In the genomic region with DNA sequence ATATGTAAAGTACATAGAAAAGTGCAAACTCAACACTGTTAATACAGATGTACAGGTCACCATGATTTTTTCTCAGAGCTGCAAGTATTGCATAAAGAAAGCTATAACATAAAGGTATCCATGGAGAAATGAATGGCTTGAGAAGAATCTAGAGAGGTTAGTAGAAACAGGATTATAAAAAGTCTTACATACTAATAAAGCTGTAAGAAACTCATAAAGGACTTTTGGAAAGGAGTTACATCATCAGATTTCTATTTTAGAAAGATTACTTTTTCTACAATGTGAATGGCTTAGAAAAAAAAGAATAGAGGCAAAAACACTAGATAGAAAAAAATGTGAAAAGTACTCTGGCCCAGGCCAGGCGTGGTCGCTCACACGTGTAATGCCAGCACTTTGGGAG, we compare ENCODE assay signal across 34 cellular contexts. TPM values are rescaled to one million over a fixed set of nuclear protein-coding genes. Genes with fewer than 3 reads are reported as not detected.
"Had no signal": no experiment of that assay in that cellular context is flagged by ENCODE, and none has a peak within 500 bp of the region (broad histone marks: within the 10 kb centered on the region; RNA-seq: fewer than 3 reads in every experiment).

No MANE protein-coding gene starts in this region.

- H3K9ac ChIP-seq: neural progenitor cell had no signal

- H3K36me3 ChIP-seq: colonic mucosa, neural progenitor cell, prostate gland, uterus had no signal

- H3K27ac Mint-ChIP-seq: natural killer cell treated with Interleukin-12 subunit alpha and Interleukin-12 subunit beta and Interleukin-15 and Interleukin-18, amount 100 ng/mL, for 72 hours; neural progenitor cell had no signal

- H2AFZ ChIP-seq: neural progenitor cell had no signal

- ATAC-seq: left colon; left ventricle myocardium superior; lower lobe of right lung; natural killer cell treated with Interleukin-12 subunit alpha and Interleukin-12 subunit beta and Interleukin-15 and Interleukin-18, amount 100 ng/mL, for 72 hours; right cardiac atrium; stimulated activated effector memory CD8-positive, alpha-beta T cell treated with anti-CD3 and anti-CD28 coated beads, Interleukin-12 subunit alpha, Interleukin-12 subunit beta, amount 100 ng/mL, for 72 hours; stimulated activated naive CD8-positive, alpha-beta T cell treated with anti-CD3 and anti-CD28 coated beads, Interleukin-15, Interleukin-2, amounts not matched to agents 100 U/mL and 50 U/mL, for 24 hours had no signal

- H3K4me3 ChIP-seq: colonic mucosa, esophagus squamous epithelium, lower lobe of right lung, neural progenitor cell, prostate gland, sigmoid colon, testis, tibial nerve, upper lobe of left lung, uterus had no signal

- H3K27me3 ChIP-seq: colonic mucosa, esophagus squamous epithelium, neural progenitor cell, sigmoid colon, testis, tibial nerve, upper lobe of left lung, uterus had no signal

- H3K9me3 ChIP-seq: colonic mucosa, esophagus squamous epithelium, lower lobe of right lung, prostate gland, sigmoid colon, testis, tibial nerve, upper lobe of left lung, uterus had no signal

- H3K27me3 Mint-ChIP-seq: natural killer cell treated with Interleukin-12 subunit alpha and Interleukin-12 subunit beta and Interleukin-15 and Interleukin-18, amount 100 ng/mL, for 72 hours had no signal

- H3K4me2 ChIP-seq: neural progenitor cell had no signal

- DNase-seq: colonic mucosa; dermis blood vessel endothelial cell; effector memory CD4-positive, alpha-beta T cell; esophagus squamous epithelium; foreskin melanocyte; hypothalamus; immature natural killer cell; islet precursor cell; kidney glomerular epithelial cell; left colon; left ventricle myocardium superior; lower lobe of right lung; right cardiac atrium; sigmoid colon; stimulated activated CD4-positive, alpha-beta T cell treated with anti-CD3 and anti-CD28 coated beads, Interleukin-2, amount 100 ng/mL, for 24 hours; stimulated activated CD4-positive, alpha-beta T cell treated with anti-CD3 and anti-CD28 coated beads, Interleukin-4, amount 100 ng/mL, for 24 hours; stimulated activated naive CD8-positive, alpha-beta T cell treated with anti-CD3 and anti-CD28 coated beads, Interleukin-15, Interleukin-2, amounts not matched to agents 100 U/mL and 50 U/mL, for 24 hours; substantia nigra; testis; upper lobe of left lung; uterus had no signal

- H3K27ac ChIP-seq: colonic mucosa, esophagus squamous epithelium, lower lobe of right lung, neural progenitor cell, prostate gland, sigmoid colon, tibial nerve, upper lobe of left lung, uterus had no signal

- H3K4me3 Mint-ChIP-seq: immature natural killer cell; natural killer cell treated with Interleukin-12 subunit alpha and Interleukin-12 subunit beta and Interleukin-15 and Interleukin-18, amount 100 ng/mL, for 72 hours; neural progenitor cell; stimulated activated effector memory CD8-positive, alpha-beta T cell treated with anti-CD3 and anti-CD28 coated beads, Interleukin-12 subunit alpha, Interleukin-12 subunit beta, amount 100 ng/mL, for 72 hours had no signal

- H3K9me3 Mint-ChIP-seq: immature natural killer cell; natural killer cell treated with Interleukin-12 subunit alpha and Interleukin-12 subunit beta and Interleukin-15 and Interleukin-18, amount 100 ng/mL, for 72 hours; neural progenitor cell; stimulated activated effector memory CD8-positive, alpha-beta T cell treated with anti-CD3 and anti-CD28 coated beads, Interleukin-12 subunit alpha, Interleukin-12 subunit beta, amount 100 ng/mL, for 72 hours had no signal

- H3K4me1 ChIP-seq: colonic mucosa, esophagus squamous epithelium, lower lobe of right lung, neural progenitor cell, prostate gland, upper lobe of left lung, uterus had no signal

RNA-seq across cellular contexts. Expression of a gene that starts 50.1 kb away (rescaled TPM):
- total RNA-seq: chondrocyte; colonic mucosa; dermis blood vessel endothelial cell; endothelial cell of umbilical vein; epithelial cell of proximal tubule; esophagus squamous epithelium; left colon; left ventricle myocardium superior; lower lobe of right lung; mesenteric fat pad; myocyte; natural killer cell treated with Interleukin-12 subunit alpha and Interleukin-12 subunit beta and Interleukin-15 and Interleukin-18, amount 100 ng/mL, for 72 hours; osteocyte; renal cortical epithelial cell; right cardiac atrium; sigmoid colon; skeletal muscle tissue; tibial nerve; upper lobe of left lung; uterus had no signal
- polyA plus RNA-seq: endothelial cell of umbilical vein, right cardiac atrium, sigmoid colon had no signal
